ENCODE assay signal across 25 cellular contexts in genomic region chr3:70108546-70108945, GRCh38.
"Had no signal": no experiment of that assay in that cellular context is flagged by ENCODE, and none has a peak within 500 bp of the region (broad histone marks: within the 10 kb centered on the region; RNA-seq: fewer than 3 reads in every experiment).

No MANE protein-coding gene starts in this region.

- H3K4me1 Mint-ChIP-seq: activated B cell treated with CpG ODN at 0.5 μM for 24 hours; activated CD4-positive, alpha-beta T cell treated with anti-CD3 and anti-CD28 coated beads, Interleukin-2, amount 10 ng/mL, durations not matched to agents 24 days and 14 days; activated CD8-positive, alpha-beta memory T cell treated with anti-CD3 and anti-CD28 coated beads, Interleukin-2, amount 10 ng/mL, durations not matched to agents 7 days and 5 days; activated naive CD8-positive, alpha-beta T cell treated with anti-CD3 and anti-CD28 coated beads for 36 hours had no signal

- ATAC-seq: activated CD8-positive, alpha-beta memory T cell treated with anti-CD3 and anti-CD28 coated beads, Interleukin-2, amount 10 ng/mL, durations not matched to agents 7 days and 5 days; activated CD8-positive, alpha-beta T cell treated with anti-CD3 and anti-CD28 coated beads for 36 hours; activated naive CD4-positive, alpha-beta T cell treated with anti-CD3 and anti-CD28 coated beads, Interleukin-2, amount 50 U/mL, for 72 hours; body of pancreas had no signal

- H3K36me3 Mint-ChIP-seq: activated CD4-positive, alpha-beta memory T cell treated with anti-CD3 and anti-CD28 coated beads for 36 hours; activated CD8-positive, alpha-beta memory T cell treated with anti-CD3 and anti-CD28 coated beads, Interleukin-2, amount 10 ng/mL, durations not matched to agents 7 days and 5 days; activated naive CD4-positive, alpha-beta T cell treated with anti-CD3 and anti-CD28 coated beads, Interleukin-2, amount 50 U/mL, for 72 hours; activated naive CD8-positive, alpha-beta T cell treated with anti-CD3 and anti-CD28 coated beads for 36 hours had no signal

- H3K4me3 Mint-ChIP-seq: activated B cell treated with CpG ODN at 0.5 μM for 24 hours; activated CD4-positive, alpha-beta memory T cell treated with anti-CD3 and anti-CD28 coated beads for 36 hours; activated CD4-positive, alpha-beta T cell treated with anti-CD3 and anti-CD28 coated beads, Interleukin-2, amount 10 ng/mL, durations not matched to agents 24 days and 14 days; activated CD8-positive, alpha-beta memory T cell treated with anti-CD3 and anti-CD28 coated beads, Interleukin-2, amount 10 ng/mL, durations not matched to agents 7 days and 5 days; activated CD8-positive, alpha-beta T cell treated with anti-CD3 and anti-CD28 coated beads for 36 hours; activated naive CD4-positive, alpha-beta T cell treated with anti-CD3 and anti-CD28 coated beads for 36 hours; activated naive CD8-positive, alpha-beta T cell treated with anti-CD3 and anti-CD28 coated beads for 36 hours; activated T-cell treated with anti-CD3 and anti-CD28 coated beads, Interleukin-2, amount 50 U/mL, for 24 hours; T-helper 1 cell treated with Interleukin-12 subunit alpha and Interleukin-12 subunit beta and Interleukin-4 antibody, amounts not matched to agents 30 μg/mL and 1 μg/mL, for 36 hours; T-helper 2 cell treated with Interferon-gamma antibody and Interleukin-4, amounts not matched to agents 5 μg/mL and 100 μg/mL, for 36 hours had no signal

- H3K9me3 Mint-ChIP-seq: activated B cell treated with CpG ODN at 0.5 μM for 24 hours; activated CD4-positive, alpha-beta memory T cell treated with anti-CD3 and anti-CD28 coated beads for 36 hours; activated CD4-positive, alpha-beta T cell treated with anti-CD3 and anti-CD28 coated beads, Interleukin-2, amount 10 ng/mL, durations not matched to agents 24 days and 14 days; activated CD8-positive, alpha-beta T cell treated with anti-CD3 and anti-CD28 coated beads for 36 hours; activated naive CD4-positive, alpha-beta T cell treated with anti-CD3 and anti-CD28 coated beads for 36 hours; activated naive CD4-positive, alpha-beta T cell treated with anti-CD3 and anti-CD28 coated beads, Interleukin-2, amount 50 U/mL, for 72 hours; activated naive CD8-positive, alpha-beta T cell treated with anti-CD3 and anti-CD28 coated beads for 36 hours; activated T-cell treated with anti-CD3 and anti-CD28 coated beads, Interleukin-2, amount 50 U/mL, for 24 hours; T-helper 1 cell treated with Interleukin-12 subunit alpha and Interleukin-12 subunit beta and Interleukin-4 antibody, amounts not matched to agents 30 μg/mL and 1 μg/mL, for 36 hours; T-helper 2 cell treated with Interferon-gamma antibody and Interleukin-4, amounts not matched to agents 5 μg/mL and 100 μg/mL, for 36 hours had no signal

- H3K27me3 Mint-ChIP-seq: activated CD8-positive, alpha-beta memory T cell treated with anti-CD3 and anti-CD28 coated beads, Interleukin-2, amount 10 ng/mL, durations not matched to agents 7 days and 5 days had no signal

- DNase-seq: activated B cell treated with CpG ODN at 0.5 μM for 24 hours; activated CD4-positive, alpha-beta T cell treated with anti-CD3 and anti-CD28 coated beads for 4 hours; activated CD4-positive, alpha-beta T cell treated with anti-CD3 and anti-CD28 coated beads, Interleukin-2, amount 50 U/mL, for 1 hour; activated CD4-positive, alpha-beta T cell treated with anti-CD3 and anti-CD28 coated beads, Interleukin-2, amount 50 U/mL, for 4 hours; activated CD8-positive, alpha-beta memory T cell treated with anti-CD3 and anti-CD28 coated beads, Interleukin-2, amount 10 ng/mL, durations not matched to agents 7 days and 5 days; activated effector memory CD4-positive, alpha-beta T cell treated with anti-CD3 and anti-CD28 coated beads, Interleukin-2, amount 50 U/mL, for 16 hours; activated gamma-delta T cell treated with Interleukin-2 at 50 U/mL for 16 hours; activated naive CD4-positive, alpha-beta T cell; activated naive CD4-positive, alpha-beta T cell treated with anti-CD3 and anti-CD28 coated beads, Interleukin-2, amount 50 U/mL, for 16 hours; activated naive CD8-positive, alpha-beta T cell treated with anti-CD3 and anti-CD28 coated beads for 36 hours; activated T-cell treated with anti-CD3 and anti-CD28 coated beads, Interleukin-2, amount 50 U/mL, for 24 hours; amniotic stem cell; aorta; central memory CD4-positive, alpha-beta T cell; SW 1271; T-helper 1 cell; T-helper 9 cell had no signal

- H3K27ac Mint-ChIP-seq: activated B cell treated with CpG ODN at 0.5 μM for 24 hours; activated CD4-positive, alpha-beta memory T cell treated with anti-CD3 and anti-CD28 coated beads for 36 hours; activated CD4-positive, alpha-beta T cell treated with anti-CD3 and anti-CD28 coated beads, Interleukin-2, amount 10 ng/mL, durations not matched to agents 24 days and 14 days; activated CD8-positive, alpha-beta memory T cell treated with anti-CD3 and anti-CD28 coated beads, Interleukin-2, amount 10 ng/mL, durations not matched to agents 7 days and 5 days; activated CD8-positive, alpha-beta T cell treated with anti-CD3 and anti-CD28 coated beads for 36 hours; activated naive CD4-positive, alpha-beta T cell treated with anti-CD3 and anti-CD28 coated beads for 36 hours; activated naive CD4-positive, alpha-beta T cell treated with anti-CD3 and anti-CD28 coated beads, Interleukin-2, amount 50 U/mL, for 72 hours; activated naive CD8-positive, alpha-beta T cell treated with anti-CD3 and anti-CD28 coated beads for 36 hours; activated T-cell treated with anti-CD3 and anti-CD28 coated beads, Interleukin-2, amount 50 U/mL, for 24 hours; T-helper 1 cell treated with Interleukin-12 subunit alpha and Interleukin-12 subunit beta and Interleukin-4 antibody, amounts not matched to agents 30 μg/mL and 1 μg/mL, for 36 hours; T-helper 2 cell treated with Interferon-gamma antibody and Interleukin-4, amounts not matched to agents 5 μg/mL and 100 μg/mL, for 36 hours had no signal
